In genomic region chr10:87488640-87489189, GRCh38 we compare ENCODE assay signal across 7 cellular contexts. TPM values are rescaled to one million over a fixed set of nuclear protein-coding genes. Genes with fewer than 3 reads are reported as not detected.
DNase-seq lines count a peak whose midpoint lies in the region; ATAC-seq, FAIRE-seq and TF ChIP-seq lines count a peak whose summit lies in the region.
"Not testable (repeated sequence)": the region's sequence is repeated elsewhere in the genome, so short reads cannot be mapped to it uniquely, and the experiment has no call there.

No MANE protein-coding gene starts in this region.

- H3K27me3 Mint-ChIP-seq in activated CD4-positive, alpha-beta T cell treated with anti-CD3 and anti-CD28 coated beads for 36 hours, result not testable (repeated sequence)

- FAIRE-seq in bronchial epithelial cell (lab: Jason Lieb, UNC), result not testable (repeated sequence)
- FAIRE-seq in pancreas (lab: Jason Lieb, UNC), result peak; percentile 81

- not testable (repeated sequence) for H3K27ac Mint-ChIP-seq in activated CD4-positive, alpha-beta T cell treated with anti-CD3 and anti-CD28 coated beads for 36 hours

- intact Hi-C loops in activated CD4-positive, alpha-beta T cell treated with anti-CD3 and anti-CD28 coated beads for 36 hours (cut with DNase I, micrococcal nuclease); Right ventricle myocardium superior (cut with DNase I); pancreas (cut with DNase I): not testable (repeated sequence)

- not testable (repeated sequence) for H3K9me3 ChIP-seq in pancreas

- not testable (repeated sequence) for H3K27ac ChIP-seq in pancreas

- not testable (repeated sequence) for H3K36me3 Mint-ChIP-seq in activated CD4-positive, alpha-beta T cell treated with anti-CD3 and anti-CD28 coated beads for 36 hours (ENCODE audit: low read depth)

- not testable (repeated sequence) for H3K36me3 ChIP-seq in bronchial epithelial cell (ENCODE audit: control insufficient read depth, insufficient read depth, low read length); pancreas

- peak; percentile 16 for ATAC-seq in activated CD4-positive, alpha-beta T cell treated with anti-CD3 and anti-CD28 coated beads for 36 hours
- ATAC-seq in Right ventricle myocardium superior (ENCODE audit: poor library complexity) (peak; percentile 20), pancreas (peak in 2 of 4 donors; percentile 25 to 26)

- H3K4me3 ChIP-seq in LNCaP clone FGC (ENCODE audit: low read depth, low read length); bronchial epithelial cell (ENCODE audit: low read depth, low read length); pancreas: not testable (repeated sequence)

- POLR2A ChIA-PET in activated CD4-positive, alpha-beta T cell treated with anti-CD3 and anti-CD28 coated beads for 36 hours (lab: Charles Lee), result not testable (repeated sequence)

- not testable (repeated sequence) for H3K4me3 Mint-ChIP-seq in activated CD4-positive, alpha-beta T cell treated with anti-CD3 and anti-CD28 coated beads for 36 hours

- H3K4me1 Mint-ChIP-seq in activated CD4-positive, alpha-beta T cell treated with anti-CD3 and anti-CD28 coated beads for 36 hours, result not testable (repeated sequence)

- not testable (repeated sequence) for H3K27me3 ChIP-seq in bronchial epithelial cell (ENCODE audit: control insufficient read depth, insufficient read depth, low read length); pancreas

- DNase-seq in DMS53 (lab: John Stamatoyannopoulos, UW), result peak; percentile 82
- DNase-seq in LNCaP clone FGC (ENCODE audit: low read depth), result peak; percentile 22
- DNase-seq in NCI-H748 (lab: John Stamatoyannopoulos, UW; ENCODE audit: unreplicated experiment), result peak; percentile 16
- DNase-seq in activated CD4-positive, alpha-beta T cell treated with anti-CD3 and anti-CD28 coated beads for 36 hours; Right ventricle myocardium superior; pancreas: not testable (repeated sequence)
- DNase-seq in bronchial epithelial cell (ENCODE audit: low read depth), result peak; percentile 82

- TF ChIP-seq CTCF in LNCaP clone FGC (IDR thresholded peaks at IDR 0.05; ENCODE audit: control insufficient read depth, extremely low read depth, insufficient read depth); bronchial epithelial cell (IDR thresholded peaks at IDR 0.05; ENCODE audit: insufficient read depth, low read length, severe bottlenecking); pancreas (IDR thresholded peaks at IDR 0.05): not testable (repeated sequence)

- 18 to 50% methylated on average over 1 of the region's 1 CpG for WGBS in pancreas, 2 donors

- CTCF ChIA-PET in activated CD4-positive, alpha-beta T cell treated with anti-CD3 and anti-CD28 coated beads for 36 hours (lab: Charles Lee), result not testable (repeated sequence)

- not testable (repeated sequence) for H3K4me1 ChIP-seq in pancreas

- H3K9me3 Mint-ChIP-seq in activated CD4-positive, alpha-beta T cell treated with anti-CD3 and anti-CD28 coated beads for 36 hours (ENCODE audit: low read depth), result not testable (repeated sequence)

RNA-seq across cellular contexts. Expression of gene MINPP1, which starts 16.0 kb away (rescaled TPM):
- 1 to 10 TPM; 8.3 TPM for total RNA-seq in activated CD4-positive, alpha-beta T cell treated with anti-CD3 and anti-CD28 coated beads for 36 hours
- total RNA-seq in bronchial epithelial cell (11.8 and 12.1 TPM in 2 replicates), Right ventricle myocardium superior (5.5 TPM), pancreas (10 to 100 TPM in 3 of 6 donors, 1 to 10 TPM in 3; 6.1 to 11.9 (median 10.3) TPM)
- polyA plus RNA-seq in pancreas, result 1 to 10 TPM; 5.5 to 9.7 TPM
